Comparison of ENCODE assay signal across 10 cellular contexts in genomic region chr12:101859664-101860607, GRCh38. TPM values are rescaled to one million over a fixed set of nuclear protein-coding genes. Genes with fewer than 3 reads are reported as not detected.
DNase-seq lines count a peak whose midpoint lies in the region; ATAC-seq and TF ChIP-seq lines count a peak whose summit lies in the region.
"Had no signal": no experiment of that assay in that cellular context is flagged by ENCODE, and none has a peak within 500 bp of the region (broad histone marks: within the 10 kb centered on the region; RNA-seq: fewer than 3 reads in every experiment).

No MANE protein-coding gene starts in this region.

- no peak overlapping the region for H3K27ac Mint-ChIP-seq in natural killer cell treated with Interleukin-12 subunit alpha and Interleukin-12 subunit beta and Interleukin-15 and Interleukin-18, amount 100 ng/mL, for 72 hours
- H3K27ac Mint-ChIP-seq in natural killer cell: no peak overlapping the region
- H3K27ac Mint-ChIP-seq in activated T-helper 17 cell treated with anti-CD3 and anti-CD28 coated beads, Interleukin-2, amount 50 U/mL, for 72 hours: peak overlapping the region; percentile 26

- no peak overlapping the region for H3K4me3 ChIP-seq in dorsolateral prefrontal cortex
- H3K4me3 ChIP-seq: BLaER1, left ventricle myocardium inferior had no signal

- intact Hi-C loops in natural killer cell (cut with micrococcal nuclease) (no loop called here), dorsolateral prefrontal cortex (cut with DNase I) (no loop called here)

- TF ChIP-seq CTCF in natural killer cell (IDR thresholded peaks at IDR 0.05) (no peak), dorsolateral prefrontal cortex (IDR thresholded peaks at IDR 0.05 in 54 of 56, conservative IDR thresholded peaks at IDR 0.05 in 2 of 56; ENCODE audit: low read depth in 1 of 56, partially characterized antibody in 56 of 56) (no peak)

- peaks cover 7% of the 10 kb centered on the region for H3K36me3 Mint-ChIP-seq in natural killer cell treated with Interleukin-12 subunit alpha and Interleukin-12 subunit beta and Interleukin-15 and Interleukin-18, amount 100 ng/mL, for 72 hours
- no peaks in the 10 kb centered on the region for H3K36me3 Mint-ChIP-seq in natural killer cell
- no peaks in the 10 kb centered on the region for H3K36me3 Mint-ChIP-seq in activated T-helper 17 cell treated with anti-CD3 and anti-CD28 coated beads, Interleukin-2, amount 50 U/mL, for 72 hours (ENCODE audit: low read depth)

- H3K4me1 Mint-ChIP-seq in natural killer cell treated with Interleukin-12 subunit alpha and Interleukin-12 subunit beta and Interleukin-15 and Interleukin-18, amount 100 ng/mL, for 72 hours (ENCODE audit: low read depth in 2 of 2): peaks cover 38 to 40% of the 10 kb centered on the region in 2 donors
- H3K4me1 Mint-ChIP-seq in natural killer cell: peaks cover 6% of the 10 kb centered on the region in 2 donors
- H3K4me1 Mint-ChIP-seq in activated T-helper 17 cell treated with anti-CD3 and anti-CD28 coated beads, Interleukin-2, amount 50 U/mL, for 72 hours: peaks cover 11% of the 10 kb centered on the region

- peak; percentile 75 to 80 for ATAC-seq in natural killer cell treated with Interleukin-12 subunit alpha and Interleukin-12 subunit beta and Interleukin-15 and Interleukin-18, amount 100 ng/mL, for 72 hours
- no peak for ATAC-seq in natural killer cell
- peak; percentile 35 for ATAC-seq in HG02759 (IDR thresholded peaks at IDR 0.05; ENCODE audit: unreplicated experiment)
- ATAC-seq in activated T-helper 17 cell treated with anti-CD3 and anti-CD28 coated beads, Interleukin-2, amount 50 U/mL, for 72 hours (replicated peaks): peak; percentile 86
- no peak for ATAC-seq in HG03175 (IDR thresholded peaks at IDR 0.05; ENCODE audit: unreplicated experiment)

- DNase-seq in natural killer cell treated with Interleukin-12 subunit alpha and Interleukin-12 subunit beta and Interleukin-15 and Interleukin-18, amount 100 ng/mL, for 72 hours (ENCODE audit: low spot score): no peak
- DNase-seq in natural killer cell (no peak), dorsolateral prefrontal cortex (no peak), SHP77 (lab: John Stamatoyannopoulos, UW) (no peak)
- DNase-seq in central memory CD4-positive, alpha-beta T cell: no peak
- DNase-seq: left ventricle myocardium inferior had no signal

- peaks cover 1% of the 10 kb centered on the region for H3K9me3 Mint-ChIP-seq in natural killer cell treated with Interleukin-12 subunit alpha and Interleukin-12 subunit beta and Interleukin-15 and Interleukin-18, amount 100 ng/mL, for 72 hours
- no peaks in the 10 kb centered on the region for H3K9me3 Mint-ChIP-seq in natural killer cell
- H3K9me3 Mint-ChIP-seq in activated T-helper 17 cell treated with anti-CD3 and anti-CD28 coated beads, Interleukin-2, amount 50 U/mL, for 72 hours: no peaks in the 10 kb centered on the region

- H3K27ac ChIP-seq in dorsolateral prefrontal cortex: no peak overlapping the region
- H3K27ac ChIP-seq: BLaER1, left ventricle myocardium inferior had no signal

- H3K4me3 Mint-ChIP-seq in natural killer cell treated with Interleukin-12 subunit alpha and Interleukin-12 subunit beta and Interleukin-15 and Interleukin-18, amount 100 ng/mL, for 72 hours: peak overlapping the region; percentile 76
- no peak overlapping the region for H3K4me3 Mint-ChIP-seq in natural killer cell
- H3K4me3 Mint-ChIP-seq in activated T-helper 17 cell treated with anti-CD3 and anti-CD28 coated beads, Interleukin-2, amount 50 U/mL, for 72 hours: peak overlapping the region; percentile 34

- H3K27me3 Mint-ChIP-seq in natural killer cell treated with Interleukin-12 subunit alpha and Interleukin-12 subunit beta and Interleukin-15 and Interleukin-18, amount 100 ng/mL, for 72 hours: no peaks in the 10 kb centered on the region
- no peaks in the 10 kb centered on the region for H3K27me3 Mint-ChIP-seq in natural killer cell (ENCODE audit: low read depth in 2 of 2)
- H3K27me3 Mint-ChIP-seq in activated T-helper 17 cell treated with anti-CD3 and anti-CD28 coated beads, Interleukin-2, amount 50 U/mL, for 72 hours: no peaks in the 10 kb centered on the region

- no peaks in the 10 kb centered on the region for H3K27me3 ChIP-seq in dorsolateral prefrontal cortex
- H3K27me3 ChIP-seq: BLaER1 had no signal

RNA-seq across cellular contexts. Expression of gene DRAM1, which starts 17.4 kb away (rescaled TPM):
- total RNA-seq in natural killer cell treated with Interleukin-12 subunit alpha and Interleukin-12 subunit beta and Interleukin-15 and Interleukin-18, amount 100 ng/mL, for 72 hours: 10 to 100 TPM; 24.5 to 63.0 TPM
- total RNA-seq in natural killer cell (10 to 100 TPM in 1 of 3 donors, 1 to 10 TPM in 2; 9.8 to 10.5 (median 10.0) TPM), dorsolateral prefrontal cortex (1 to 10 TPM; 1.5 to 7.6 (median 3.3) TPM)
- 1 to 10 TPM; 6.0 to 7.0 TPM for total RNA-seq in activated T-helper 17 cell treated with anti-CD3 and anti-CD28 coated beads, Interleukin-2, amount 50 U/mL, for 72 hours

RNA-seq across cellular contexts. Expression of gene GNPTAB, which starts 29.2 kb away (rescaled TPM):
- 100 to 1,000 TPM; 139 to 186 TPM for total RNA-seq in natural killer cell treated with Interleukin-12 subunit alpha and Interleukin-12 subunit beta and Interleukin-15 and Interleukin-18, amount 100 ng/mL, for 72 hours
- 100 to 1,000 TPM; 260 to 285 (median 262) TPM for total RNA-seq in natural killer cell
- total RNA-seq in activated T-helper 17 cell treated with anti-CD3 and anti-CD28 coated beads, Interleukin-2, amount 50 U/mL, for 72 hours: 10 to 100 TPM; 29.8 to 41.1 TPM
- 100 to 1,000 TPM in 5 of 120 experiments, 10 to 100 TPM in 115; 43.8 to 111 (median 81.7) TPM for total RNA-seq in dorsolateral prefrontal cortex

Comparison
In these comparisons a context has a peak if more than half of its experiments do, and no peak if none do; other contexts are left out.
1. ATAC-seq: peak in natural killer cell treated with Interleukin-12 subunit alpha and Interleukin-12 subunit beta and Interleukin-15 and Interleukin-18, amount 100 ng/mL, for 72 hours (2 of 2), HG02759 (single experiment) and activated T-helper 17 cell treated with anti-CD3 and anti-CD28 coated beads, Interleukin-2, amount 50 U/mL, for 72 hours (single experiment); none in natural killer cell (0 of 3) and HG03175 (single experiment).